1 cellular context compared by ENCODE assay signal in genomic region chr6:81584156-81584555, GRCh38.
TF ChIP-seq lines count a peak whose summit lies in the region.
"Not testable (repeated sequence)": the region's sequence is repeated elsewhere in the genome, so short reads cannot be mapped to it uniquely, and the experiment has no call there.

No MANE protein-coding gene starts in this region.

- TF ChIP-seq CTCF in HEK293 (tag by site-specific recombination; IDR thresholded peaks at IDR 0.05) = not testable (repeated sequence)

- H3K9me3 ChIP-seq in HEK293 (ENCODE audit: control insufficient read depth, insufficient read depth, low read depth, low read length) = not testable (repeated sequence)

- CTCF ChIA-PET in HEK293 (lab: Yijun Ruan, JAX) = not testable (repeated sequence)

- POLR2A ChIA-PET in HEK293 (lab: Yijun Ruan, JAX) = not testable (repeated sequence)

- H3K27ac ChIP-seq in HEK293 (ENCODE audit: extremely low read depth, low read depth, low read length) = not testable (repeated sequence)

- not testable (repeated sequence) for H3K4me1 ChIP-seq in HEK293 (ENCODE audit: control insufficient read depth, insufficient read depth, low read length)

- H3K36me3 ChIP-seq in HEK293 (ENCODE audit: control insufficient read depth in 2 of 2, insufficient read depth in 1 of 2, low read length in 2 of 2) = not testable (repeated sequence)

- not testable (repeated sequence) for H3K4me3 ChIP-seq in HEK293 (ENCODE audit: low read depth, low read length)

TF ChIP-seq in HEK293, 187 proteins besides CTCF, POLR2A, EP300 and RAD21:
- peak; percentile 84 for TF ChIP-seq ZNF146 (tag by site-specific recombination; IDR thresholded peaks at IDR 0.05)
- TF ChIP-seq, protein P1, sequence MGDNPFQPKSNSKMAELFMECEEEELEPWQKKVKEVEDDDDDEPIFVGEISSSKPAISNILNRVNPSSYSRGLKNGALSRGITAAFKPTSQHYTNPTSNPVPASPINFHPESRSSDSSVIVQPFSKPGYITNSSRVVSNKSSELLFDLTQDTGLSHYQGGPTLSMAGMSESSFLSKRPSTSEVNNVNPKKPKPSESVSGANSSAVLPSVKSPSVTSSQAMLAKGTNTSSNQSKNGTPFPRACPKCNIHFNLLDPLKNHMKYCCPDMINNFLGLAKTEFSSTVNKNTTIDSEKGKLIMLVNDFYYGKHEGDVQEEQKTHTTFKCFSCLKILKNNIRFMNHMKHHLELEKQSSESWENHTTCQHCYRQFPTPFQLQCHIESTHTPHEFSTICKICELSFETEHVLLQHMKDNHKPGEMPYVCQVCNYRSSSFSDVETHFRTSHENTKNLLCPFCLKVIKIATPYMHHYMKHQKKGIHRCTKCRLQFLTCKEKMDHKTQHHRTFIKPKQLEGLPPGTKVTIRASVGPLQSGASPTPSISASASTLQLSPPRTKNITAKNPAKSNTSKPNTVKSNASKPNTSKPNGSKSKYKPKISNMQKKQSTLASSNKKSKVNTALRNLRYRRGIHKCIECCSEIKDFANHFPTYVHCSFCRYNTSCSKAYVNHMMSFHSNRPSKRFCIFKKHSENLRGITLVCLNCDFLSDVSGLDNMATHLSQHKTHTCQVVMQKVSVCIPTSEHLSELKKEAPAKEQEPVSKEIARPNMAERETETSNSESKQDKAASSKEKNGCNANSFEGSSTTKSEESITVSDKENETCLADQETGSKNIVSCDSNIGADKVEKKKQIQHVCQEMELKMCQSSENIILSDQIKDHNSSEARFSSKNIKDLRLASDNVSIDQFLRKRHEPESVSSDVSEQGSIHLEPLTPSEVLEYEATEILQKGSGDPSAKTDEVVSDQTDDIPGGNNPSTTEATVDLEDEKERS (tag by site-specific recombination; IDR thresholded peaks at IDR 0.05) = peak; percentile 52; the same call in 1 of the 2 replicates
TF ChIP-seq in HEK293: peak in this region for 2; not testable (repeated sequence) for 185.
